Comparison of ENCODE assay signal across 20 cellular contexts in the genomic region with DNA sequence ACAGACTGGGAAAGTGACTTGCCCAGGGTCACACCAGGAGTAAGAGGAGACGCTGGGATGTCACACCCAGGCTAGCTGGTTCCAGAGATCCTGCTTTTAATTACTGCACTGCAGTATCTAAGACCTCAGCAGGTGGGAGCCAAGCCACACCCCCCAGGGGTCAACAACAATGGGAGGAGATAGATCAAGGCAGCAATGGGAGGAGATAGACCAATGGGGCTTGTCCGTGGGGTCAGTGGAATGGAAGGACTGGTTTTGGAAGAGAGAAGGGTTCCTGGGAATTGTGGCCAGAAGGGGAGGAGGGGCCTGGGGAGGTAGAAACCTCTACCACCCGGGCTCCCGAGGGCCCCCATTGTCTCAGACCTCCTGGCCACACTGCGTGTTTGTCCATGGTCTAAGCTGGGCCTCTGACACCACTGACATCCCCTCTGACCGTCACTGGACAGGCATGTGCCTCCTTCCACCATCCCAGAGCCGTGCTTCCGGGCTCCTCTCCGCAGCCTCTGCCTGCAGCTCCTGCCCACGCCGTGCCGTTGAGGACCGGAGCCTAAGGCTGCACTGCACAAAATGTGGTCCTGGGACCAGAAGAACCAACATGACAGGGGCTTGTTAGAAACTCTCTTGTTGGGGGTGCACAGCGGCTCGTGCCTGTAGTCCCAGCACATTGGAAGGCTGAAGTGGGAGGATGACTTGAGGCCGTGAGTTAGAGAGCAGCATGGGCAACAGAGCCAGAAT.
"Had no signal": no experiment of that assay in that cellular context is flagged by ENCODE, and none has a peak within 500 bp of the region (broad histone marks: within the 10 kb centered on the region; RNA-seq: fewer than 3 reads in every experiment).

No MANE protein-coding gene starts in this region.

- H3K27ac Mint-ChIP-seq: activated CD8-positive, alpha-beta memory T cell treated with anti-CD3 and anti-CD28 coated beads, Interleukin-2, amount 10 ng/mL, durations not matched to agents 7 days and 5 days; activated naive CD4-positive, alpha-beta T cell treated with anti-CD3 and anti-CD28 coated beads, Interleukin-2, amount 50 U/mL, for 72 hours; activated T-helper 2 cell treated with anti-CD3 and anti-CD28 coated beads, Interferon-gamma antibody, Interleukin-2, Interleukin-4, amounts not matched to agents 10 μg/mL and 5 μg/mL and 100 μg/mL, durations not matched to agents 14 hours and 24 hours and 36 hours; nephron; stimulated activated naive CD8-positive, alpha-beta T cell treated with anti-CD3 and anti-CD28 coated beads, Interleukin-15, Interleukin-2, amounts not matched to agents 100 ng/mL and 50 ng/mL, for 24 hours had no signal

- H3K27ac ChIP-seq: body of pancreas, colonic mucosa, esophagus muscularis mucosa, ovary, right lobe of liver, suprapubic skin had no signal

- H3K9me3 Mint-ChIP-seq: activated T-helper 2 cell treated with anti-CD3 and anti-CD28 coated beads, Interferon-gamma antibody, Interleukin-2, Interleukin-4, amounts not matched to agents 10 μg/mL and 5 μg/mL and 100 μg/mL, durations not matched to agents 14 hours and 24 hours and 36 hours; nephron; stimulated activated naive CD8-positive, alpha-beta T cell treated with anti-CD3 and anti-CD28 coated beads, Interleukin-15, Interleukin-2, amounts not matched to agents 100 ng/mL and 50 ng/mL, for 24 hours had no signal

- H3K4me1 ChIP-seq: body of pancreas, colonic mucosa, esophagus muscularis mucosa, right lobe of liver, suprapubic skin, upper lobe of left lung had no signal

- H3K27me3 ChIP-seq: body of pancreas, colonic mucosa, ovary, right lobe of liver, suprapubic skin, upper lobe of left lung had no signal

- ATAC-seq: activated CD8-positive, alpha-beta memory T cell treated with anti-CD3 and anti-CD28 coated beads, Interleukin-2, amount 10 ng/mL, durations not matched to agents 7 days and 5 days; activated naive CD4-positive, alpha-beta T cell treated with anti-CD3 and anti-CD28 coated beads, Interleukin-2, amount 50 U/mL, for 72 hours; body of pancreas had no signal

- DNase-seq: activated CD4-positive, alpha-beta T cell treated with anti-CD3 and anti-CD28 coated beads for 1 hour; activated CD4-positive, alpha-beta T cell treated with anti-CD3 and anti-CD28 coated beads, Interleukin-2, amount 50 U/mL, for 4 hours; activated CD8-positive, alpha-beta memory T cell treated with anti-CD3 and anti-CD28 coated beads, Interleukin-2, amount 10 ng/mL, durations not matched to agents 7 days and 5 days; activated T-cell treated with anti-CD3 and anti-CD28 coated beads, Interleukin-2, amount 50 U/mL, for 1 hour; amygdala; body of pancreas; caudate nucleus; colonic mucosa; kidney; ovary; right lobe of liver; T-helper 1 cell had no signal

- H3K4me1 Mint-ChIP-seq: nephron had no signal

- H3K4me3 Mint-ChIP-seq: activated CD8-positive, alpha-beta memory T cell treated with anti-CD3 and anti-CD28 coated beads, Interleukin-2, amount 10 ng/mL, durations not matched to agents 7 days and 5 days; nephron; stimulated activated naive CD8-positive, alpha-beta T cell treated with anti-CD3 and anti-CD28 coated beads, Interleukin-15, Interleukin-2, amounts not matched to agents 100 ng/mL and 50 ng/mL, for 24 hours had no signal

- H3K36me3 ChIP-seq: colonic mucosa, esophagus muscularis mucosa, ovary, right lobe of liver, suprapubic skin, upper lobe of left lung had no signal

- H3K9me3 ChIP-seq: body of pancreas, colonic mucosa, esophagus muscularis mucosa, ovary, right lobe of liver, suprapubic skin, upper lobe of left lung had no signal

- H3K4me3 ChIP-seq: body of pancreas, colonic mucosa, esophagus muscularis mucosa, ovary, right lobe of liver, smooth muscle cell, suprapubic skin, upper lobe of left lung had no signal
